Comparison of ENCODE assay signal across 33 cellular contexts in the genomic region with DNA sequence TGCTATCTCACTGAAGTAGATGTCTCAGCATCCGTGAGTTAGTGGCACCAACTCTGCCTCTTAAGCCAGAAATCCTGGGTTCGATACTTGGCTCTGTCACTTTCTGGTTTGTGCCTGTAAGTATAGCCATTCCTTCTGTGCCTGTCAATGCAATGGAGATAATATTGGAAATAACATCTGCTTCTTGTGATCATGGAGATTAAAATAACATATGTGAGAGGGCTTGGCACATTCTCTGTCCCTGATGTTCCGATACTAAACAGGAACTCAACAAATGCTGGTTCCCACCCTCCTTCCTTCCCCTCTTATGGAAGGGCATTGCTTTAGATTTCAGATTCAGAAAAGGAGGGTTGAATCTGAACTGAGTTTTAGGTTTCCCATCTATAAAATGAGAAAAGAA. TPM values are rescaled to one million over a fixed set of nuclear protein-coding genes. Genes with fewer than 3 reads are reported as not detected.
"Had no signal": no experiment of that assay in that cellular context is flagged by ENCODE, and none has a peak within 500 bp of the region (broad histone marks: within the 10 kb centered on the region; RNA-seq: fewer than 3 reads in every experiment).

No MANE protein-coding gene starts in this region.

- H3K4me3 ChIP-seq: ascending aorta, Peyer's patch, SJSA1 had no signal

- H3K27ac ChIP-seq: SJSA1, WERI-Rb-1 had no signal

- ATAC-seq: activated CD8-positive, alpha-beta T cell treated with anti-CD3 and anti-CD28 coated beads for 36 hours; activated T-cell treated with anti-CD3 and anti-CD28 coated beads, Interleukin-2, amount 50 U/mL, for 72 hours; activated T-helper 17 cell treated with anti-CD3 and anti-CD28 coated beads, Interleukin-2, amount 50 U/mL, for 72 hours; PC-3 had no signal

- H3K27me3 ChIP-seq: ascending aorta, Peyer's patch, SJSA1 had no signal

- H3K36me3 ChIP-seq: ascending aorta, Peyer's patch, SJSA1, WERI-Rb-1 had no signal

- DNase-seq: activated CD4-positive, alpha-beta T cell treated with anti-CD3 and anti-CD28 coated beads for 1 hour; activated CD4-positive, alpha-beta T cell treated with anti-CD3 and anti-CD28 coated beads for 48 hours; activated CD4-positive, CD25-positive, alpha-beta regulatory T cell; activated CD8-positive, alpha-beta T cell treated with anti-CD3 and anti-CD28 coated beads for 36 hours; activated gamma-delta T cell; activated naive CD4-positive, alpha-beta T cell treated with Interleukin-2 at 50 U/mL for 16 hours; activated naive CD8-positive, alpha-beta T cell treated with anti-CD3 and anti-CD28 coated beads, Interleukin-2, amount 10 ng/mL, durations not matched to agents 7 days and 5 days; activated T-cell treated with anti-CD3 and anti-CD28 coated beads, Interleukin-2, amount 50 U/mL, for 1 hour; activated T-cell treated with anti-CD3 and anti-CD28 coated beads, Interleukin-2, amount 50 U/mL, for 72 hours; amygdala; caudate nucleus; NCI-H1092 treated with DMSO at 0.1 percent for 48 hours; NCI-H1417; NCI-H146; NCI-H1930; NCI-H2081 treated with DMSO at 0.1 percent for 48 hours; NCI-H510A; NCI-H526; NCI-H748 treated with DMSO at 0.1 percent for 48 hours; NK-92 treated with Interleukin-12 subunit alpha and Interleukin-12 subunit beta, amount 100 ng/mL, for 24 hours; PC-3; Peyer's patch; RPMI8226; SHP77 treated with DMSO at 0.1 percent for 48 hours; SW 1271; T-helper 1 cell; T-helper 2 cell; T-helper 9 cell; WERI-Rb-1 had no signal

- H3K9me3 ChIP-seq: ascending aorta, Peyer's patch, SJSA1 had no signal

RNA-seq across cellular contexts. Expression of gene TBX4, which starts 39.8 kb away (rescaled TPM):
- total RNA-seq: activated CD8-positive, alpha-beta memory T cell treated with anti-CD3 and anti-CD28 coated beads for 36 hours; activated CD8-positive, alpha-beta T cell treated with anti-CD3 and anti-CD28 coated beads for 36 hours; activated naive CD8-positive, alpha-beta T cell treated with anti-CD3 and anti-CD28 coated beads, Interleukin-2, amount 10 ng/mL, durations not matched to agents 7 days and 5 days; activated T-cell treated with anti-CD3 and anti-CD28 coated beads, Interleukin-2, amount 50 U/mL, for 72 hours; activated T-helper 17 cell treated with anti-CD3 and anti-CD28 coated beads, Interleukin-2, amount 50 U/mL, for 72 hours; ascending aorta; PC-3; Peyer's patch had no signal
